ENCODE assay signal across 29 cellular contexts in genomic region chr13:51807041-51807440, GRCh38. TPM values are rescaled to one million over a fixed set of nuclear protein-coding genes. Genes with fewer than 3 reads are reported as not detected.
A peak's percentile ranks its signal among the peaks of the same experiment; 100 is the strongest.
DNase-seq lines count a peak whose midpoint lies in the region; ATAC-seq and TF ChIP-seq lines count a peak whose summit lies in the region.
"Had no signal": no experiment of that assay in that cellular context is flagged by ENCODE, and none has a peak within 500 bp of the region (broad histone marks: within the 10 kb centered on the region; RNA-seq: fewer than 3 reads in every experiment).

No MANE protein-coding gene starts in this region.

- H3K27me3 Mint-ChIP-seq in activated naive CD8-positive, alpha-beta T cell treated with anti-CD3 and anti-CD28 coated beads for 36 hours = no peaks in the 10 kb centered on the region

- TF ChIP-seq CTCF in left ventricle myocardium inferior (IDR thresholded peaks at IDR 0.05; ENCODE audit: borderline replicate concordance) = no peak

- ATAC-seq in Right ventricle myocardium inferior (no peak), HG02798 (IDR thresholded peaks at IDR 0.05; ENCODE audit: poor library complexity, unreplicated experiment) (no peak), GM19035 (IDR thresholded peaks at IDR 0.05; ENCODE audit: unreplicated experiment) (no peak)
- ATAC-seq: heart left ventricle had no signal

- peak overlapping the region; percentile 100 for H3K27ac ChIP-seq in left ventricle myocardium inferior (replicated peaks)
- peak overlapping the region; percentile 10 for H3K27ac ChIP-seq in subcutaneous abdominal adipose tissue (ENCODE audit: low read depth, low read length)
- H3K27ac ChIP-seq: HL-60, ovary, RWPE1, SK-N-MC, upper lobe of left lung had no signal

- H3K4me3 ChIP-seq in left ventricle myocardium inferior = no peak overlapping the region
- H3K4me3 ChIP-seq in subcutaneous abdominal adipose tissue (ENCODE audit: low read depth in 1 of 5, low read length in 5 of 5) = no peak overlapping the region
- H3K4me3 ChIP-seq: heart left ventricle, lung, ovary, SK-N-MC, smooth muscle cell, upper lobe of left lung had no signal

- peaks cover 48% of the 10 kb centered on the region for H3K4me1 ChIP-seq in left ventricle myocardium inferior
- H3K4me1 ChIP-seq in subcutaneous abdominal adipose tissue (ENCODE audit: control insufficient read depth in 5 of 5, insufficient read depth in 5 of 5, low read length in 5 of 5) = peaks cover 12 to 42% (median 39%) of the 10 kb centered on the region in 5 donors

- no peak overlapping the region for H3K4me3 Mint-ChIP-seq in activated naive CD8-positive, alpha-beta T cell treated with anti-CD3 and anti-CD28 coated beads for 36 hours
- H3K4me3 Mint-ChIP-seq: T-helper 1 cell treated with Interleukin-12 subunit alpha and Interleukin-12 subunit beta and Interleukin-4 antibody, amounts not matched to agents 30 μg/mL and 1 μg/mL, for 36 hours had no signal

- H3K36me3 Mint-ChIP-seq in activated naive CD8-positive, alpha-beta T cell treated with anti-CD3 and anti-CD28 coated beads for 36 hours = peaks cover 44% of the 10 kb centered on the region

- no peaks in the 10 kb centered on the region for H3K27me3 ChIP-seq in left ventricle myocardium inferior (ENCODE audit: low read depth)
- H3K27me3 ChIP-seq in subcutaneous abdominal adipose tissue (ENCODE audit: control insufficient read depth in 5 of 5, insufficient read depth in 4 of 5, low read length in 5 of 5) = no peaks in the 10 kb centered on the region
- H3K27me3 ChIP-seq: BE2C, heart left ventricle, ovary, upper lobe of left lung had no signal

- no peaks in the 10 kb centered on the region for H3K9me3 ChIP-seq in left ventricle myocardium inferior (replicated peaks)
- H3K9me3 ChIP-seq in subcutaneous abdominal adipose tissue (ENCODE audit: control insufficient read depth in 5 of 5, low read length in 5 of 5) = no peaks in the 10 kb centered on the region
- H3K9me3 ChIP-seq: BE2C, Caco-2, heart left ventricle, ovary, upper lobe of left lung had no signal

- H3K27ac Mint-ChIP-seq in activated naive CD8-positive, alpha-beta T cell treated with anti-CD3 and anti-CD28 coated beads for 36 hours = peak overlapping the region; percentile 49
- H3K27ac Mint-ChIP-seq: T-helper 1 cell treated with Interleukin-12 subunit alpha and Interleukin-12 subunit beta and Interleukin-4 antibody, amounts not matched to agents 30 μg/mL and 1 μg/mL, for 36 hours had no signal

- peaks cover 2% of the 10 kb centered on the region for H3K9me3 Mint-ChIP-seq in activated naive CD8-positive, alpha-beta T cell treated with anti-CD3 and anti-CD28 coated beads for 36 hours
- H3K9me3 Mint-ChIP-seq: T-helper 1 cell treated with Interleukin-12 subunit alpha and Interleukin-12 subunit beta and Interleukin-4 antibody, amounts not matched to agents 30 μg/mL and 1 μg/mL, for 36 hours had no signal

- DNase-seq in left ventricle myocardium inferior (no peak), Right ventricle myocardium inferior (ENCODE audit: missing footprints) (no peak), mesenteric fat pad (ENCODE audit: low spot score) (peak; percentile 57), globus pallidus (ENCODE audit: low spot score) (no peak)
- no peak for DNase-seq in activated naive CD8-positive, alpha-beta T cell treated with anti-CD3 and anti-CD28 coated beads for 36 hours
- DNase-seq: ACHN; activated CD4-positive, CD25-positive, alpha-beta regulatory T cell treated with anti-CD3 and anti-CD28 coated beads, Interleukin-2, amount 50 U/mL, for 72 hours; activated gamma-delta T cell treated with Interleukin-2 at 50 U/mL for 16 hours; Caco-2; DMS79 treated with DMSO at 0.1 percent for 48 hours; GF-D8; HCEC 1CT; heart left ventricle; NCI-H774; ovary; stimulated activated CD4-positive, alpha-beta T cell treated with anti-CD3 and anti-CD28 coated beads, Interleukin-1b, Interleukin-23, amount 100 ng/mL, for 48 hours; stimulated activated CD8-positive, alpha-beta memory T cell treated with anti-CD3 and anti-CD28 coated beads, Interleukin-4, amount 100 ng/mL, for 48 hours; upper lobe of left lung had no signal

- intact Hi-C loops in left ventricle myocardium inferior (cut with micrococcal nuclease) = no loop called here
- intact Hi-C loops in Right ventricle myocardium inferior (cut with DNase I) = loop anchor here (10.0 kb wide), 1 partner anchor 522 kb away; no protein-coding TSS in a partner anchor

- H3K9ac ChIP-seq in subcutaneous abdominal adipose tissue (ENCODE audit: low read length in 5 of 5) = no peak overlapping the region

- H3K36me3 ChIP-seq in left ventricle myocardium inferior (no peaks in the 10 kb centered on the region), subcutaneous abdominal adipose tissue (ENCODE audit: control insufficient read depth in 5 of 5, insufficient read depth in 5 of 5, low read length in 5 of 5) (no peaks in the 10 kb centered on the region)
- H3K36me3 ChIP-seq: BE2C, heart left ventricle, ovary, upper lobe of left lung had no signal

- H3K4me1 Mint-ChIP-seq in activated naive CD8-positive, alpha-beta T cell treated with anti-CD3 and anti-CD28 coated beads for 36 hours = peaks cover 54% of the 10 kb centered on the region

RNA-seq across cellular contexts. Expression of gene DHRS12, which starts 3.1 kb away (rescaled TPM):
- total RNA-seq in left ventricle myocardium inferior (10.3 TPM), Right ventricle myocardium inferior (10.2 TPM), mesenteric fat pad (14.8 TPM)
- total RNA-seq in activated naive CD8-positive, alpha-beta T cell treated with anti-CD3 and anti-CD28 coated beads for 36 hours = 1 to 10 TPM; 9.7 to 9.9 TPM

RNA-seq across cellular contexts. Expression of gene TMEM272, which starts 37.9 kb away (rescaled TPM):
- 0.30 TPM for total RNA-seq in left ventricle myocardium inferior
- 0.49 TPM for total RNA-seq in Right ventricle myocardium inferior
- 1 to 10 TPM; 1.5 to 1.6 TPM for total RNA-seq in activated naive CD8-positive, alpha-beta T cell treated with anti-CD3 and anti-CD28 coated beads for 36 hours
- total RNA-seq in mesenteric fat pad = 0.32 TPM

RNA-seq across cellular contexts. Expression of gene CCDC70, which starts 54.7 kb away (rescaled TPM):
- not detected for total RNA-seq in left ventricle myocardium inferior
- not detected for total RNA-seq in Right ventricle myocardium inferior
- total RNA-seq in activated naive CD8-positive, alpha-beta T cell treated with anti-CD3 and anti-CD28 coated beads for 36 hours = under 1 TPM; 0.19 to 0.56 TPM
- total RNA-seq in mesenteric fat pad = not detected
- total RNA-seq: Caco-2, chondrocyte, heart left ventricle, lung, ovary, smooth muscle cell, upper lobe of left lung had no signal
